ENCODE assay signal across 8 cellular contexts in genomic region chr15:96339662-96340347, GRCh38. TPM values are rescaled to one million over a fixed set of nuclear protein-coding genes. Genes with fewer than 3 reads are reported as not detected.
DNase-seq lines count a peak whose midpoint lies in the region; ATAC-seq and TF ChIP-seq lines count a peak whose summit lies in the region.

No MANE protein-coding gene starts in this region.

- TF ChIP-seq CTCF in body of pancreas (IDR thresholded peaks at IDR 0.05) = no peak
- TF ChIP-seq CTCF in kidney epithelial cell (IDR thresholded peaks at IDR 0.05; ENCODE audit: insufficient read depth, low read length, poor library complexity, severe bottlenecking) = no peak

- no peaks in the 10 kb centered on the region for H3K79me2 ChIP-seq in Karpas-422 (ENCODE audit: low read length)

- peaks cover 97% of the 10 kb centered on the region for H3K27me3 ChIP-seq in HUES48 (ENCODE audit: control insufficient read depth, insufficient read depth, low read length)
- no peaks in the 10 kb centered on the region for H3K27me3 ChIP-seq in body of pancreas
- H3K27me3 ChIP-seq in kidney epithelial cell (ENCODE audit: control insufficient read depth, insufficient read depth, low read length) = no peaks in the 10 kb centered on the region
- H3K27me3 ChIP-seq in stomach smooth muscle (ENCODE audit: control insufficient read depth in 1 of 2, insufficient read depth in 2 of 2, low read length in 2 of 2) = no peaks in the 10 kb centered on the region
- no peaks in the 10 kb centered on the region for H3K27me3 ChIP-seq in Karpas-422 (ENCODE audit: low read length)

- no peaks in the 10 kb centered on the region for H3K9me3 ChIP-seq in HUES48 (ENCODE audit: control insufficient read depth, insufficient read depth, low read length)
- H3K9me3 ChIP-seq in body of pancreas = no peaks in the 10 kb centered on the region
- no peaks in the 10 kb centered on the region for H3K9me3 ChIP-seq in stomach smooth muscle (ENCODE audit: control insufficient read depth in 2 of 2, low read length in 2 of 2)
- peaks cover 13% of the 10 kb centered on the region for H3K9me3 ChIP-seq in Karpas-422 (ENCODE audit: low read length)

- no peaks in the 10 kb centered on the region for H4K20me1 ChIP-seq in Karpas-422 (ENCODE audit: insufficient read depth, low read depth, low read length)

- H3K9me2 ChIP-seq in Karpas-422 (replicated peaks; ENCODE audit: insufficient read depth, low read length) = no peaks in the 10 kb centered on the region

- no peak overlapping the region for H2AFZ ChIP-seq in Karpas-422 (ENCODE audit: low read length)

- intact Hi-C loops in body of pancreas (cut with DNase I) = no loop called here

- H3K4me1 ChIP-seq in HUES48 (ENCODE audit: control insufficient read depth, insufficient read depth, low read length) (peaks cover 83% of the 10 kb centered on the region), body of pancreas (peaks cover 49% of the 10 kb centered on the region), stomach smooth muscle (ENCODE audit: control insufficient read depth, insufficient read depth, low read length) (peaks cover 35% of the 10 kb centered on the region), Karpas-422 (ENCODE audit: low read length) (no peaks in the 10 kb centered on the region)

- no peak for TF ChIP-seq POLR2A in body of pancreas (IDR thresholded peaks at IDR 0.05)

- no peak overlapping the region for H3K4me2 ChIP-seq in Karpas-422 (ENCODE audit: low read depth, low read length, poor library complexity, severe bottlenecking)

- peak in 2 of 4 donors; percentile 3 to 15 for DNase-seq in body of pancreas
- no peak for DNase-seq in kidney epithelial cell (ENCODE audit: low read depth)
- no peak for DNase-seq in NCI-H1092 treated with DMSO at 0.1 percent for 48 hours (lab: John Stamatoyannopoulos, UW)
- DNase-seq in Karpas-422 = no peak

- ATAC-seq in body of pancreas (no peak), HG03097 (IDR thresholded peaks at IDR 0.05; ENCODE audit: low FRiP score, unreplicated experiment) (no peak), GM21786 (IDR thresholded peaks at IDR 0.05; ENCODE audit: unreplicated experiment) (no peak)

- WGBS in body of pancreas, 2 donors = 3 to 6% methylated on average over 8 of the region's 8 CpGs

- H3K27ac ChIP-seq in HUES48 (ENCODE audit: low read depth, low read length) = peak overlapping the region; percentile 34
- H3K27ac ChIP-seq in body of pancreas = peak overlapping the region; percentile 61 to 95 (median 91)
- H3K27ac ChIP-seq in stomach smooth muscle (ENCODE audit: low read length) = peak overlapping the region; percentile 58
- H3K27ac ChIP-seq in Karpas-422 (ENCODE audit: low read length) = no peak overlapping the region

- peak overlapping the region; percentile 60 for H3K4me3 ChIP-seq in HUES48 (ENCODE audit: low read depth, low read length)
- H3K4me3 ChIP-seq in body of pancreas = peak overlapping the region in 1 of 2 donors; percentile 77
- peak overlapping the region; percentile 69 for H3K4me3 ChIP-seq in kidney epithelial cell (ENCODE audit: low read depth, low read length)
- peak overlapping the region; percentile 94 to 100 for H3K4me3 ChIP-seq in stomach smooth muscle (ENCODE audit: low read length in 2 of 2)
- no peak overlapping the region for H3K4me3 ChIP-seq in Karpas-422 (ENCODE audit: low read length)

- H3K9ac ChIP-seq in HUES48 (ENCODE audit: low read depth, low read length) (no peak overlapping the region), stomach smooth muscle (ENCODE audit: low read length in 2 of 2) (peak overlapping the region; percentile 55 to 90), Karpas-422 (ENCODE audit: low read length) (no peak overlapping the region)

- no peaks in the 10 kb centered on the region for H3K36me3 ChIP-seq in HUES48 (ENCODE audit: control insufficient read depth, insufficient read depth, low read length)
- H3K36me3 ChIP-seq in body of pancreas (replicated peaks in 1 of 2; ENCODE audit: insufficient read depth in 1 of 2, low read depth in 2 of 2) = no peaks in the 10 kb centered on the region
- H3K36me3 ChIP-seq in kidney epithelial cell (ENCODE audit: control insufficient read depth, insufficient read depth, low read length) = no peaks in the 10 kb centered on the region
- peaks cover 22 to 28% of the 10 kb centered on the region in 2 donors for H3K36me3 ChIP-seq in stomach smooth muscle (ENCODE audit: control insufficient read depth in 2 of 2, insufficient read depth in 2 of 2, low read length in 2 of 2)
- no peaks in the 10 kb centered on the region for H3K36me3 ChIP-seq in Karpas-422 (ENCODE audit: insufficient read depth, low read length)

RNA-seq across cellular contexts. Expression of gene NR2F2, which starts 9.3 kb away (rescaled TPM):
- 10 to 100 TPM; 12.9 to 13.5 TPM for total RNA-seq in body of pancreas
- 19.1 and 22.9 TPM in 2 replicates for total RNA-seq in kidney epithelial cell
- not detected in 2 replicates for total RNA-seq in Karpas-422 (2014; rRNA removed; shearing (Covaris generic); ENCODE audit: low replicate concordance)

Comparison
In these comparisons a context has a peak if more than half of its experiments do, and no peak if none do; other contexts are left out.
1. H3K9ac ChIP-seq: peak in stomach smooth muscle (2 of 2); none in HUES48 (single experiment) and Karpas-422 (single experiment).
2. RNA of gene NR2F2, which starts 9.3 kb away (total RNA-seq): 19.1 to 22.9 TPM in kidney epithelial cell and 12.9 to 13.5 TPM in body of pancreas; not detected in Karpas-422; every median in the first group is over 10 times any median in the second.